8 cellular contexts compared by ENCODE assay signal in the genomic region with DNA sequence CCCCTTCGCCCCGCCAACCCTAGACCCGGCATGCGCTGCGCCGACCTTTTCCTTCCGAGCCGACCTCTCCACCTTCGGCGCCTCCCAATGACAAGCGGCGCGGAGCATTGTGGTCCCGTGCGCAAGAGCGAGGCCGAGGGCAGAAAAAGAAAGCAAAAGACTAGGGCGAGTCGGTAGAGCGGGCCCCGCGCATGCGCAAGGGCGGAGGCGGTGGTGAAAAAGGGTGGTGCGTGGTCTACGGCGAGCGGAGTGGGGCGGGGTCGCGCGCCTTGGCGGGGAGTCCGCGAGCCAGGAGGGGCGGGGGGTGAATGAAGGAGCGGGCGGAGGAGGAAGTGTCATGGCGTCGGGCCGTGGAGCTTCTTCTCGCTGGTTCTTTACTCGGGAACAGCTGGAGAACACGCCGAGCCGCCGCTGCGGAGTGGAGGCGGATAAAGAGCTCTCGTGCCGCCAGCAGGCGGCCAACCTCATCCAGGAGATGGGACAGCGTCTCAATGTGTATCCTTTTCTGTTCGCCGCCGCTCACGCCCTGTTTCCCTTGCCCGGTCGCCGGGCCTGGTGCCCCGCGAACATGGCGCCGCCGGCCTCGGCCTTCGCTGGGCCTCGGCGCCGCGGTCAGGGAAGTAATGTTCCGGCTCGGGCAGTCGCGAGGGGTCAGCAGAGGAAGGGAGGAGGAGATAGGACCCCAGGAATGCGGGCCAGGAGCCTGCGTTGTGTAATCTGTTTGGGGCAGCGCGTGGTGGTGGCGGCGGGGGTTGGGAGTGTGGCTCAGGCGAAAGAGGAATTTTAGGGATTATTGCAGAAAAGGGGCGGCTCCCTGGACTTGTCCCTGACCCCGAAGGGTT. TPM values are rescaled to one million over a fixed set of nuclear protein-coding genes. Genes with fewer than 3 reads are reported as not detected.
DNase-seq lines count a peak whose midpoint lies in the region; ATAC-seq and TF ChIP-seq lines count a peak whose summit lies in the region.

A gene (plus strand): TSS at position 305 of the 842 bp plus-strand sequence. CDS start 33 bp downstream, at position 338.

- peak; percentile 86 for ATAC-seq in HG02885 (IDR thresholded peaks at IDR 0.05; ENCODE audit: poor library complexity, unreplicated experiment)
- ATAC-seq in T-helper 17 cell = peak; percentile 86
- peak; percentile 94 to 96 for ATAC-seq in left cardiac atrium
- peak; percentile 95 for ATAC-seq in upper lobe of right lung

- peak; percentile 8 for TF ChIP-seq CTCF in upper lobe of right lung (IDR thresholded peaks at IDR 0.05)

- H3K4me3 ChIP-seq in upper lobe of right lung = peak within 1 kb of the TSS; percentile 86

- peak within 1 kb of the TSS; percentile 99 for H3K27ac ChIP-seq in upper lobe of right lung

- H3K36me3 ChIP-seq in upper lobe of right lung = no peaks in the 10 kb centered on the region

- H3K36me3 Mint-ChIP-seq in T-helper 17 cell (ENCODE audit: low read depth) = peaks cover 9% of the 10 kb centered on the region

- peak within 1 kb of the TSS; percentile 99 for H3K4me3 Mint-ChIP-seq in T-helper 17 cell

- intact Hi-C loops in left cardiac atrium (cut with DNase I) (loop anchor here in 1 of 2 donors (10.0 kb wide), 1 partner anchor 1034 kb away; no protein-coding TSS in a partner anchor), posterior vena cava (cut with DNase I) (no loop called here), upper lobe of right lung (cut with DNase I) (no loop called here)

- H3K4me1 Mint-ChIP-seq in T-helper 17 cell = peaks cover 27% of the 10 kb centered on the region

- peak; percentile 98 for DNase-seq in NCI-H1694 treated with DMSO at 0.1 percent for 48 hours (lab: John Stamatoyannopoulos, UW)
- peak; percentile 100 for DNase-seq in T-helper 17 cell
- peak; percentile 82 to 100 (median 98) for DNase-seq in amygdala (lab: John Stamatoyannopoulos, UW)
- DNase-seq in left cardiac atrium = peak; percentile 99
- DNase-seq in posterior vena cava (ENCODE audit: low spot score) = peak; percentile 100
- peak; percentile 100 for DNase-seq in upper lobe of right lung

- H3K4me1 ChIP-seq in upper lobe of right lung = peaks cover 29% of the 10 kb centered on the region

- no peaks in the 10 kb centered on the region for H3K27me3 Mint-ChIP-seq in T-helper 17 cell

- peak; percentile 59 for TF ChIP-seq POLR2A in GM15510 (IDR thresholded peaks at IDR 0.05; ENCODE audit: borderline replicate concordance, extremely low read depth, insufficient read length)

- H3K27ac Mint-ChIP-seq in T-helper 17 cell = peak within 1 kb of the TSS; percentile 100

- no peaks in the 10 kb centered on the region for H3K27me3 ChIP-seq in upper lobe of right lung

- H3K9me3 ChIP-seq in T-helper 17 cell (ENCODE audit: control insufficient read depth, low read length, poor library complexity, severe bottlenecking) (no peaks in the 10 kb centered on the region), upper lobe of right lung (no peaks in the 10 kb centered on the region)

RNA-seq across cellular contexts. Expression of the gene that starts here (rescaled TPM):
- total RNA-seq in T-helper 17 cell (10 to 100 TPM; 56.9 to 80.5 TPM), left cardiac atrium (10 to 100 TPM; 20.3 to 24.2 TPM), posterior vena cava (10 to 100 TPM; 32.1 to 34.0 TPM), upper lobe of right lung (38.7 TPM)

Comparison
In these comparisons a context has a peak if more than half of its experiments do, and no peak if none do; other contexts are left out.
1. Peak in every context shown above with its lines: DNase-seq, ATAC-seq, H3K4me3 ChIP-seq and H3K27ac ChIP-seq.